ENCODE assay signal across 17 cellular contexts in the genomic region with DNA sequence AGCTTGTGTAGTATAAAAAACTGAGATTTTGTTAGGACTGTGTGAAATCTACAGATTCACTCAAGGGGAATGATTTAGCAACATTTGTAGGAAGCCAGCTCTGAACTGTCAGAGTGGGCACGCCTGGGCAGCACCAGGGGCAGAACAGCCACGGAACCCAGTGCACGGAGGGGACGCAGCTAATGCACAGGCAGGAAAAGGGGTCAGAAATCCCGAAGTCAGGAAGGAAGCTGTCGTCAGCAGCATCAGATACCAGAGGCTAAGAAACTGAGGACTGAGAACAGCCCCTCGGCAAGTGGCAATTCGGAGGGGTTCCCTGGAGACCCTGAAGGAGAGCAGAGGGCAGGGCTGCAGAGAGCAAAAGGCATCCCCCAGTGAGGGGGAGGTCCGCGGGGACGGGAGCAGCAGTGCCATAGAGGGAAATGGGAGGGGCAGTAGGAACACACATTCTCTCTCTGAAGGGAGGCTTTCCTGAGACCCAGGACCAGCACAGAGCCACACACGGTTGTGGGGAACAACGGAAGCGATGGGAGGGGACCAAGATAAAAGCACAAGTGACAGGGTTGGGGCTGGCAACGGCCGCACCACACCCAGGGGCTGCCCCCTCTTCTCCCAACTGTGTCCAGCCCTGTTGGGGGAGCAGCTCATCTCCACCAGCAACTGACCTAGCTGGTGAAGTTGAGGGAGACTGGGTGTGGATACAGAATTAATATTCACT. TPM values are rescaled to one million over a fixed set of nuclear protein-coding genes. Genes with fewer than 3 reads are reported as not detected.
DNase-seq lines count a peak whose midpoint lies in the region; ATAC-seq and TF ChIP-seq lines count a peak whose summit lies in the region.
"Had no signal": no experiment of that assay in that cellular context is flagged by ENCODE, and none has a peak within 500 bp of the region (broad histone marks: within the 10 kb centered on the region; RNA-seq: fewer than 3 reads in every experiment).

No MANE protein-coding gene starts in this region.

- H3K9ac ChIP-seq in iPS-15b (ENCODE audit: low read depth, low read length): peak overlapping the region; percentile 24
- H3K9ac ChIP-seq: neural progenitor cell had no signal

- H3K4me3 ChIP-seq in H7 (ENCODE audit: insufficient read depth, low read depth, low read length): no peak overlapping the region
- H3K4me3 ChIP-seq in iPS-15b (ENCODE audit: low read depth, low read length): no peak overlapping the region
- H3K4me3 ChIP-seq: neural progenitor cell had no signal

- H3K9me3 Mint-ChIP-seq in CD14-positive monocyte (peaks cover 0 to 2% (median 0%) of the 10 kb centered on the region in 7 donors), chondrocyte (ENCODE audit: low read depth) (no peaks in the 10 kb centered on the region)
- H3K9me3 Mint-ChIP-seq in activated CD8-positive, alpha-beta T cell treated with anti-CD3 and anti-CD28 coated beads, Interleukin-2, amount 10 ng/mL, durations not matched to agents 7 days and 5 days (ENCODE audit: insufficient read depth): no peaks in the 10 kb centered on the region
- H3K9me3 Mint-ChIP-seq: neural progenitor cell had no signal

- CTCF ChIA-PET in activated CD8-positive, alpha-beta T cell treated with anti-CD3 and anti-CD28 coated beads, Interleukin-2, amount 10 ng/mL, durations not matched to agents 7 days and 5 days (lab: Charles Lee): interaction anchor here (1.3 to 1.7 kb wide), 2 partner anchors 10 to 31 kb away, joined by 4 to 6 read pairs; no protein-coding TSS in a partner anchor

- intact Hi-C loops in CD14-positive monocyte (cut with micrococcal nuclease): no loop called here

- POLR2A ChIA-PET in activated CD8-positive, alpha-beta T cell treated with anti-CD3 and anti-CD28 coated beads, Interleukin-2, amount 10 ng/mL, durations not matched to agents 7 days and 5 days (lab: Charles Lee): interaction anchor here (1.0 kb wide), 1 partner anchor 10 kb away, joined by 3 read pairs; no protein-coding TSS in a partner anchor

- H3K9me3 ChIP-seq in iPS-15b (ENCODE audit: control insufficient read depth, insufficient read depth, low read length): no peaks in the 10 kb centered on the region

- H3K27ac Mint-ChIP-seq in CD14-positive monocyte: peak overlapping the region; percentile 63 to 88 (median 83)
- H3K27ac Mint-ChIP-seq in activated CD8-positive, alpha-beta T cell treated with anti-CD3 and anti-CD28 coated beads, Interleukin-2, amount 10 ng/mL, durations not matched to agents 7 days and 5 days: peak overlapping the region; percentile 69
- H3K27ac Mint-ChIP-seq in chondrocyte (ENCODE audit: unreplicated experiment): no peak overlapping the region
- H3K27ac Mint-ChIP-seq: activated CD8-positive, alpha-beta memory T cell treated with anti-CD3 and anti-CD28 coated beads, Interleukin-2, amount 10 ng/mL, durations not matched to agents 7 days and 5 days; neural progenitor cell had no signal

- H3K27me3 Mint-ChIP-seq in CD14-positive monocyte (ENCODE audit: low read depth in 3 of 3) (peaks cover 0 to 2% (median 0%) of the 10 kb centered on the region in 3 donors), chondrocyte (ENCODE audit: low read depth) (no peaks in the 10 kb centered on the region)
- H3K27me3 Mint-ChIP-seq in activated CD8-positive, alpha-beta T cell treated with anti-CD3 and anti-CD28 coated beads, Interleukin-2, amount 10 ng/mL, durations not matched to agents 7 days and 5 days (ENCODE audit: low read depth): no peaks in the 10 kb centered on the region
- H3K27me3 Mint-ChIP-seq: activated CD8-positive, alpha-beta memory T cell treated with anti-CD3 and anti-CD28 coated beads, Interleukin-2, amount 10 ng/mL, durations not matched to agents 7 days and 5 days had no signal

- no peaks in the 10 kb centered on the region for H3K27me3 ChIP-seq in H7 (ENCODE audit: control insufficient read depth, insufficient read depth, low read length)
- H3K27me3 ChIP-seq in iPS-15b (ENCODE audit: control insufficient read depth, insufficient read depth, low read length): no peaks in the 10 kb centered on the region
- H3K27me3 ChIP-seq: neural progenitor cell had no signal

- H3K4me1 Mint-ChIP-seq in CD14-positive monocyte (peaks cover 22% of the 10 kb centered on the region), chondrocyte (ENCODE audit: low read depth) (peaks cover 26% of the 10 kb centered on the region)
- H3K4me1 Mint-ChIP-seq in activated CD8-positive, alpha-beta T cell treated with anti-CD3 and anti-CD28 coated beads, Interleukin-2, amount 10 ng/mL, durations not matched to agents 7 days and 5 days (ENCODE audit: low read depth): peaks cover 11% of the 10 kb centered on the region

- DNase-seq in CD14-positive monocyte (ENCODE audit: low spot score) (no peak), H7 (peak; percentile 44), ecto neural progenitor cell (ENCODE audit: low spot score) (no peak), iPS-NIHi11 (ENCODE audit: low spot score) (no peak), chondrocyte (ENCODE audit: low spot score) (no peak)
- DNase-seq in activated CD8-positive, alpha-beta T cell treated with anti-CD3 and anti-CD28 coated beads, Interleukin-2, amount 10 ng/mL, durations not matched to agents 7 days and 5 days: no peak
- DNase-seq: activated CD8-positive, alpha-beta memory T cell treated with anti-CD3 and anti-CD28 coated beads, Interleukin-2, amount 10 ng/mL, durations not matched to agents 7 days and 5 days; aorta; effector CD4-positive, alpha-beta T cell; NCI-H1048; NCI-H2227 treated with DMSO at 0.1 percent for 48 hours; OCI-M1; T1000 had no signal

- ATAC-seq in activated CD8-positive, alpha-beta T cell treated with anti-CD3 and anti-CD28 coated beads, Interleukin-2, amount 10 ng/mL, durations not matched to agents 7 days and 5 days: peak; percentile 54
- no peak for ATAC-seq in GM21360 (IDR thresholded peaks at IDR 0.05; ENCODE audit: unreplicated experiment)
- ATAC-seq: activated CD8-positive, alpha-beta memory T cell treated with anti-CD3 and anti-CD28 coated beads, Interleukin-2, amount 10 ng/mL, durations not matched to agents 7 days and 5 days had no signal

- peaks cover 6% of the 10 kb centered on the region for H3K4me1 ChIP-seq in iPS-15b (ENCODE audit: control insufficient read depth, insufficient read depth, low read length)
- H3K4me1 ChIP-seq: neural progenitor cell had no signal

- no peak for TF ChIP-seq CTCF in CD14-positive monocyte (IDR thresholded peaks at IDR 0.05)
- TF ChIP-seq CTCF in chondrocyte (IDR thresholded peaks at IDR 0.05): no peak

- H3K36me3 Mint-ChIP-seq in CD14-positive monocyte: peaks cover 62 to 86% of the 10 kb centered on the region in 2 donors
- H3K36me3 Mint-ChIP-seq in activated CD8-positive, alpha-beta T cell treated with anti-CD3 and anti-CD28 coated beads, Interleukin-2, amount 10 ng/mL, durations not matched to agents 7 days and 5 days (ENCODE audit: low read depth): peaks cover 52% of the 10 kb centered on the region
- H3K36me3 Mint-ChIP-seq in chondrocyte (ENCODE audit: low read depth): peaks cover 29% of the 10 kb centered on the region

- H3K36me3 ChIP-seq in H7 (replicated peaks; ENCODE audit: control insufficient read depth, insufficient read depth, low read length) (peaks cover 26% of the 10 kb centered on the region), iPS-15b (ENCODE audit: control insufficient read depth, insufficient read depth, low read length) (peaks cover 43% of the 10 kb centered on the region)
- H3K36me3 ChIP-seq: neural progenitor cell had no signal

- H3K4me3 Mint-ChIP-seq in CD14-positive monocyte (peak overlapping the region in 1 of 2 donors; percentile 30), chondrocyte (ENCODE audit: unreplicated experiment) (no peak overlapping the region)
- peak overlapping the region; percentile 15 for H3K4me3 Mint-ChIP-seq in activated CD8-positive, alpha-beta T cell treated with anti-CD3 and anti-CD28 coated beads, Interleukin-2, amount 10 ng/mL, durations not matched to agents 7 days and 5 days
- H3K4me3 Mint-ChIP-seq: activated CD8-positive, alpha-beta memory T cell treated with anti-CD3 and anti-CD28 coated beads, Interleukin-2, amount 10 ng/mL, durations not matched to agents 7 days and 5 days had no signal

RNA-seq across cellular contexts. Expression of a gene that starts 12.7 kb away (rescaled TPM):
- 10 to 100 TPM; 72.1 to 83.2 TPM for polyA plus RNA-seq in CD14-positive monocyte
- total RNA-seq in H7 (2014; rRNA removed; shearing (Covaris generic)): 81.8 and 105 TPM in 2 replicates
- 10 to 100 TPM; 62.3 to 67.5 TPM for total RNA-seq in activated CD8-positive, alpha-beta T cell treated with anti-CD3 and anti-CD28 coated beads, Interleukin-2, amount 10 ng/mL, durations not matched to agents 7 days and 5 days
- 49.2 to 57.5 TPM (median 52.0 TPM) in 3 replicates for total RNA-seq in chondrocyte

RNA-seq across cellular contexts. Expression of a gene that starts 14.5 kb away (rescaled TPM):
- not detected for polyA plus RNA-seq in CD14-positive monocyte
- 3.6 and 6.3 TPM in 2 replicates for total RNA-seq in H7 (2014; rRNA removed; shearing (Covaris generic))
- 1 to 10 TPM; 1.8 to 2.2 TPM for total RNA-seq in activated CD8-positive, alpha-beta T cell treated with anti-CD3 and anti-CD28 coated beads, Interleukin-2, amount 10 ng/mL, durations not matched to agents 7 days and 5 days
- total RNA-seq in chondrocyte: 1.3 to 2.1 TPM (median 1.7 TPM) in 3 replicates
- total RNA-seq: frontal cortex had no signal

RNA-seq across cellular contexts. Expression of a gene that starts 19.2 kb away (rescaled TPM):
- polyA plus RNA-seq in CD14-positive monocyte: not detected
- 4.0 and 10.2 TPM in 2 replicates for total RNA-seq in H7 (2014; rRNA removed; shearing (Covaris generic))
- total RNA-seq in activated CD8-positive, alpha-beta T cell treated with anti-CD3 and anti-CD28 coated beads, Interleukin-2, amount 10 ng/mL, durations not matched to agents 7 days and 5 days: 1 to 10 TPM; 3.4 to 3.6 TPM
- total RNA-seq in chondrocyte: 6.6 to 7.4 TPM (median 6.7 TPM) in 3 replicates

RNA-seq across cellular contexts. Expression of a gene that starts 29.0 kb away (rescaled TPM):
- polyA plus RNA-seq in CD14-positive monocyte: 1 to 10 TPM; 1.9 to 8.8 TPM
- total RNA-seq in H7 (2014; rRNA removed; shearing (Covaris generic)): 40.3 and 47.2 TPM in 2 replicates
- 10 to 100 TPM; 21.2 to 22.4 TPM for total RNA-seq in activated CD8-positive, alpha-beta T cell treated with anti-CD3 and anti-CD28 coated beads, Interleukin-2, amount 10 ng/mL, durations not matched to agents 7 days and 5 days
- total RNA-seq in chondrocyte: 37.4 to 39.6 TPM (median 39.6 TPM) in 3 replicates

RNA-seq across cellular contexts. Expression of a gene that starts 29.2 kb away (rescaled TPM):
- polyA plus RNA-seq in CD14-positive monocyte: 10 to 100 TPM; 81.7 to 89.0 TPM
- total RNA-seq in H7 (2014; rRNA removed; shearing (Covaris generic)): 102 and 127 TPM in 2 replicates
- 10 to 100 TPM; 96.9 to 99.3 TPM for total RNA-seq in activated CD8-positive, alpha-beta T cell treated with anti-CD3 and anti-CD28 coated beads, Interleukin-2, amount 10 ng/mL, durations not matched to agents 7 days and 5 days
- 164 to 191 TPM (median 165 TPM) in 3 replicates for total RNA-seq in chondrocyte
